Comparison of ENCODE assay signal across 8 cellular contexts in genomic region chr1:42335809-42336518, GRCh38. TPM values are rescaled to one million over a fixed set of nuclear protein-coding genes. Genes with fewer than 3 reads are reported as not detected.
DNase-seq lines count a peak whose midpoint lies in the region; ATAC-seq and TF ChIP-seq lines count a peak whose summit lies in the region.

No MANE protein-coding gene starts in this region.

- peak overlapping the region; percentile 88 for H3K27ac Mint-ChIP-seq in chondrocyte (ENCODE audit: unreplicated experiment)
- peak overlapping the region; percentile 84 for H3K27ac Mint-ChIP-seq in type B pancreatic cell

- no peaks in the 10 kb centered on the region for H3K36me3 Mint-ChIP-seq in chondrocyte (ENCODE audit: low read depth)
- no peaks in the 10 kb centered on the region for H3K36me3 Mint-ChIP-seq in type B pancreatic cell

- H3K4me1 Mint-ChIP-seq in chondrocyte (ENCODE audit: low read depth) = peaks cover 30% of the 10 kb centered on the region
- peaks cover 32% of the 10 kb centered on the region for H3K4me1 Mint-ChIP-seq in type B pancreatic cell (ENCODE audit: unreplicated experiment)

- no peaks in the 10 kb centered on the region for H3K9me3 Mint-ChIP-seq in chondrocyte (ENCODE audit: low read depth)
- no peaks in the 10 kb centered on the region for H3K9me3 Mint-ChIP-seq in type B pancreatic cell

- H3K4me3 Mint-ChIP-seq in chondrocyte (ENCODE audit: unreplicated experiment) = peak overlapping the region; percentile 85
- H3K4me3 Mint-ChIP-seq in type B pancreatic cell = peak overlapping the region; percentile 92

- DNase-seq in NCI-H82 treated with DMSO at 0.1 percent for 48 hours (lab: John Stamatoyannopoulos, UW; ENCODE audit: unreplicated experiment) (peak; percentile 43), chondrocyte (ENCODE audit: low spot score) (no peak), lung microvascular endothelial cell (ENCODE audit: low read depth in 2 of 2) (peak; percentile 8 to 42), type B pancreatic cell (ENCODE audit: extremely low spot score, unreplicated experiment) (no peak), NCI-H446 treated with DMSO at 0.1 percent for 48 hours (lab: John Stamatoyannopoulos, UW) (no peak)
- DNase-seq in stimulated activated CD8-positive, alpha-beta memory T cell treated with anti-CD3 and anti-CD28 coated beads, Interleukin-4, amount 100 ng/mL, for 48 hours = no peak

- H3K27ac ChIP-seq in C4-2B = peak overlapping the region; percentile 98

- no peak for TF ChIP-seq CTCF in C4-2B (conservative IDR thresholded peaks at IDR 0.05)
- no peak for TF ChIP-seq CTCF in chondrocyte (IDR thresholded peaks at IDR 0.05)
- TF ChIP-seq CTCF in type B pancreatic cell (conservative IDR thresholded peaks at IDR 0.05) = no peak

- ATAC-seq in GM21619 (IDR thresholded peaks at IDR 0.05; ENCODE audit: unreplicated experiment) = peak; percentile 6

- H3K27me3 Mint-ChIP-seq in chondrocyte (ENCODE audit: low read depth) = no peaks in the 10 kb centered on the region
- no peaks in the 10 kb centered on the region for H3K27me3 Mint-ChIP-seq in type B pancreatic cell

RNA-seq across cellular contexts. Expression of gene FOXJ3, which starts 0.9 kb away (rescaled TPM):
- total RNA-seq in chondrocyte (26.3 to 30.9 TPM (median 29.2 TPM) in 3 replicates), lung microvascular endothelial cell (12.9 and 27.8 TPM in 2 replicates), type B pancreatic cell (ENCODE audit: low replicate concordance) (49.4 and 49.8 TPM in 2 replicates)

RNA-seq across cellular contexts. Expression of gene RIMKLA, which starts 44.6 kb away (rescaled TPM):
- 0.18 to 0.27 TPM in 2 of 3 replicates, not detected in the other for total RNA-seq in chondrocyte
- total RNA-seq in lung microvascular endothelial cell = under 0.01 TPM in 2 replicates
- total RNA-seq in type B pancreatic cell (ENCODE audit: low replicate concordance) = 2.3 and 3.8 TPM in 2 replicates

Comparison
In these comparisons a context has a peak if more than half of its experiments do, and no peak if none do; other contexts are left out.
1. DNase-seq: peak in NCI-H82 treated with DMSO at 0.1 percent for 48 hours (single experiment) and lung microvascular endothelial cell (2 of 2); none in chondrocyte (single experiment), type B pancreatic cell (single experiment), NCI-H446 treated with DMSO at 0.1 percent for 48 hours (single experiment) and stimulated activated CD8-positive, alpha-beta memory T cell treated with anti-CD3 and anti-CD28 coated beads, Interleukin-4, amount 100 ng/mL, for 48 hours (single experiment).